18 cellular contexts compared by ENCODE assay signal in genomic region chr6:143936347-143936746, GRCh38.
A peak's percentile ranks its signal among the peaks of the same experiment; 100 is the strongest.
DNase-seq lines count a peak whose midpoint lies in the region; ATAC-seq and TF ChIP-seq lines count a peak whose summit lies in the region.
"Had no signal": no experiment of that assay in that cellular context is flagged by ENCODE, and none has a peak within 500 bp of the region (broad histone marks: within the 10 kb centered on the region; RNA-seq: fewer than 3 reads in every experiment).

No MANE protein-coding gene starts in this region.

- H3K4me1 Mint-ChIP-seq in GM23338 (peaks cover 28% of the 10 kb centered on the region), endodermal cell (peaks cover 22% of the 10 kb centered on the region), nephron (peaks cover 29% of the 10 kb centered on the region)
- H3K4me1 Mint-ChIP-seq in stimulated activated memory B cell treated with anti-CD40 and anti-IgM and Interleukin-4, amounts not matched to agents 10 μg/mL and 1 μg/mL and 100 μg/mL, for 72 hours, result peaks cover 7% of the 10 kb centered on the region

- H3K4me2 ChIP-seq in GM23338, result peak overlapping the region; percentile 9; the same call in 1 of the 2 replicates
- H3K4me2 ChIP-seq in Loucy (ENCODE audit: low read depth, low read length, poor library complexity, severe bottlenecking), result no peak overlapping the region
- H3K4me2 ChIP-seq: KMS-11 had no signal

- H2AFZ ChIP-seq in GM23338 (no peak overlapping the region), Loucy (ENCODE audit: low read length) (0 out of 2 replicates have a peak overlapping the region, but pooled peaks have one; percentile 12)

- H3K79me2 ChIP-seq in GM23338 (replicated peaks; ENCODE audit: insufficient read depth) (no peaks in the 10 kb centered on the region), Loucy (ENCODE audit: insufficient read depth, low read length) (no peaks in the 10 kb centered on the region)

- H3F3A ChIP-seq in GM23338 (replicated peaks; ENCODE audit: low read depth) (no peaks in the 10 kb centered on the region), Loucy (ENCODE audit: low read depth) (no peaks in the 10 kb centered on the region)

- H3K27ac Mint-ChIP-seq in GM23338, result no peak overlapping the region
- H3K27ac Mint-ChIP-seq in endodermal cell, result no peak overlapping the region
- H3K27ac Mint-ChIP-seq in nephron, result peak overlapping the region in 2 of 3 experiments; percentile 26 to 72
- no peak overlapping the region for H3K27ac Mint-ChIP-seq in stimulated activated memory B cell treated with anti-CD40 and anti-IgM and Interleukin-4, amounts not matched to agents 10 μg/mL and 1 μg/mL and 100 μg/mL, for 72 hours
- H3K27ac Mint-ChIP-seq: CD4-positive, alpha-beta T cell had no signal

- H3K4me3 Mint-ChIP-seq in GM23338, result no peak overlapping the region
- H3K4me3 Mint-ChIP-seq in endodermal cell, result no peak overlapping the region
- H3K4me3 Mint-ChIP-seq in nephron, result no peak overlapping the region
- no peak overlapping the region for H3K4me3 Mint-ChIP-seq in stimulated activated memory B cell treated with anti-CD40 and anti-IgM and Interleukin-4, amounts not matched to agents 10 μg/mL and 1 μg/mL and 100 μg/mL, for 72 hours
- H3K4me3 Mint-ChIP-seq: CD4-positive, alpha-beta T cell had no signal

- TF ChIP-seq CTCF in GM23338 (conservative IDR thresholded peaks at IDR 0.05; ENCODE audit: low read depth in 2 of 2), result no peak
- TF ChIP-seq CTCF in Loucy (conservative IDR thresholded peaks at IDR 0.05; ENCODE audit: low read length), result no peak
- TF ChIP-seq CTCF in endodermal cell (conservative IDR thresholded peaks at IDR 0.05), result no peak
- no peak for TF ChIP-seq CTCF in nephron (IDR thresholded peaks at IDR 0.05; ENCODE audit: unreplicated experiment in 3 of 3)

- H3K4me3 ChIP-seq in GM23338 (no peak overlapping the region), Loucy (ENCODE audit: low read length, poor library complexity, severe bottlenecking) (no peak overlapping the region), endodermal cell (ENCODE audit: low read length) (peak overlapping the region; percentile 28)
- H3K4me3 ChIP-seq: GM12878, HAP-1 had no signal

- peaks cover 8% of the 10 kb centered on the region for H3K27me3 Mint-ChIP-seq in GM23338 (ENCODE audit: insufficient read depth, low read depth, poor library complexity)
- H3K27me3 Mint-ChIP-seq in endodermal cell (ENCODE audit: insufficient read depth), result peaks cover 8% of the 10 kb centered on the region
- peaks cover under 1% of the 10 kb centered on the region for H3K27me3 Mint-ChIP-seq in nephron (ENCODE audit: low read depth)
- no peaks in the 10 kb centered on the region for H3K27me3 Mint-ChIP-seq in stimulated activated memory B cell treated with anti-CD40 and anti-IgM and Interleukin-4, amounts not matched to agents 10 μg/mL and 1 μg/mL and 100 μg/mL, for 72 hours
- H3K27me3 Mint-ChIP-seq: CD4-positive, alpha-beta T cell had no signal

- H3K27ac ChIP-seq in GM23338 (ENCODE audit: low read depth) (no peak overlapping the region), endodermal cell (ENCODE audit: low read depth, low read length) (no peak overlapping the region)
- H3K27ac ChIP-seq: C4-2B, HL-60, KMS-11 had no signal

- H3K9ac ChIP-seq in Loucy (ENCODE audit: low read depth, low read length, poor library complexity, severe bottlenecking), result no peak overlapping the region
- no peak overlapping the region for H3K9ac ChIP-seq in endodermal cell (ENCODE audit: extremely low read depth, low read length, poor library complexity, severe bottlenecking)
- H3K9ac ChIP-seq: KMS-11 had no signal

- H3K27me3 ChIP-seq in GM23338 (ENCODE audit: insufficient read depth) (peaks cover 13% of the 10 kb centered on the region), Loucy (ENCODE audit: insufficient read depth, low read length, poor library complexity, severe bottlenecking) (no peaks in the 10 kb centered on the region), endodermal cell (ENCODE audit: control insufficient read depth, insufficient read depth, low read length, poor library complexity, severe bottlenecking) (no peaks in the 10 kb centered on the region)
- H3K27me3 ChIP-seq: BE2C had no signal

- ATAC-seq in GM23338, result no peak
- no peak for ATAC-seq in stimulated activated memory B cell treated with anti-CD40 and anti-IgM and Interleukin-4, amounts not matched to agents 10 μg/mL and 1 μg/mL and 100 μg/mL, for 72 hours
- ATAC-seq: GM12878 had no signal

- H3K4me1 ChIP-seq in GM23338 (ENCODE audit: insufficient read depth), result peaks cover 24% of the 10 kb centered on the region
- no peaks in the 10 kb centered on the region for H3K4me1 ChIP-seq in Loucy (ENCODE audit: insufficient read depth, low read length, poor library complexity, severe bottlenecking)
- H3K4me1 ChIP-seq in endodermal cell (ENCODE audit: control insufficient read depth, insufficient read depth, low read length), result peaks cover 16% of the 10 kb centered on the region
- H3K4me1 ChIP-seq: BE2C, Caco-2 had no signal

- H3K36me3 Mint-ChIP-seq in GM23338 (ENCODE audit: low read depth) (peaks cover 10% of the 10 kb centered on the region), endodermal cell (ENCODE audit: low read depth) (no peaks in the 10 kb centered on the region), nephron (ENCODE audit: low read depth) (no peaks in the 10 kb centered on the region)
- peaks cover 36% of the 10 kb centered on the region for H3K36me3 Mint-ChIP-seq in stimulated activated memory B cell treated with anti-CD40 and anti-IgM and Interleukin-4, amounts not matched to agents 10 μg/mL and 1 μg/mL and 100 μg/mL, for 72 hours

- DNase-seq in GM23338 (ENCODE audit: low spot score) (no peak), endodermal cell (no peak), DMS 273 (lab: John Stamatoyannopoulos, UW; ENCODE audit: unreplicated experiment) (no peak), DMS53 treated with DMSO at 0.1 percent for 48 hours (lab: John Stamatoyannopoulos, UW; ENCODE audit: unreplicated experiment) (no peak)
- DNase-seq: ACHN; BE2C; Caco-2; CD4-positive, alpha-beta T cell; DND-41; EL had no signal

- WGBS in endodermal cell (ENCODE audit: insufficient coverage in 1 of 2, insufficient read length in 1 of 2), 2 experiments, result 96 to 97% methylated on average over 2 to 3 of the region's 3 CpGs

- H4K20me1 ChIP-seq in GM23338 (replicated peaks; ENCODE audit: insufficient read depth), result no peaks in the 10 kb centered on the region
- no peaks in the 10 kb centered on the region for H4K20me1 ChIP-seq in Loucy (ENCODE audit: insufficient read depth, low read length, poor library complexity, severe bottlenecking)

- H3K9me3 ChIP-seq in Loucy (ENCODE audit: insufficient read depth, low read depth, low read length) (no peaks in the 10 kb centered on the region), endodermal cell (ENCODE audit: control insufficient read depth, low read length) (peaks cover 11% of the 10 kb centered on the region)
- H3K9me3 ChIP-seq: BE2C, Caco-2, HAP-1 had no signal

- peaks cover 17% of the 10 kb centered on the region for H3K9me3 Mint-ChIP-seq in GM23338
- H3K9me3 Mint-ChIP-seq in endodermal cell, result peaks cover 19% of the 10 kb centered on the region
- H3K9me3 Mint-ChIP-seq in nephron, result peaks cover 13% of the 10 kb centered on the region
- H3K9me3 Mint-ChIP-seq in stimulated activated memory B cell treated with anti-CD40 and anti-IgM and Interleukin-4, amounts not matched to agents 10 μg/mL and 1 μg/mL and 100 μg/mL, for 72 hours, result peaks cover 7% of the 10 kb centered on the region
- H3K9me3 Mint-ChIP-seq: CD4-positive, alpha-beta T cell had no signal

- H3K36me3 ChIP-seq in GM23338 (ENCODE audit: insufficient read depth), result no peaks in the 10 kb centered on the region
- no peaks in the 10 kb centered on the region for H3K36me3 ChIP-seq in Loucy (ENCODE audit: insufficient read depth, low read length)
- no peaks in the 10 kb centered on the region for H3K36me3 ChIP-seq in endodermal cell (ENCODE audit: control insufficient read depth, insufficient read depth, low read length)
- H3K36me3 ChIP-seq: BE2C, HAP-1 had no signal

- H3K9me2 ChIP-seq in GM23338 (ENCODE audit: insufficient read depth), result no peaks in the 10 kb centered on the region
- H3K9me2 ChIP-seq in Loucy (replicated peaks; ENCODE audit: low read depth, low read length), result no peaks in the 10 kb centered on the region

TF ChIP-seq in GM23338, 12 proteins besides CTCF, POLR2A, EP300 and RAD21 (continues in another document):
- TF ChIP-seq EZH2 (IDR thresholded peaks at IDR 0.05; ENCODE audit: low read depth, unreplicated experiment), result no peak
- TF ChIP-seq REST (IDR thresholded peaks at IDR 0.05; ENCODE audit: unreplicated experiment), result no peak

Comparison
In these comparisons a context has a peak if more than half of its experiments do, and no peak if none do; other contexts are left out.
1. H3K27ac Mint-ChIP-seq: peak in nephron (2 of 3); none in GM23338 (single experiment), endodermal cell (single experiment) and stimulated activated memory B cell treated with anti-CD40 and anti-IgM and Interleukin-4, amounts not matched to agents 10 μg/mL and 1 μg/mL and 100 μg/mL, for 72 hours (single experiment).